ENCODE assay signal across 8 cellular contexts in the genomic region with DNA sequence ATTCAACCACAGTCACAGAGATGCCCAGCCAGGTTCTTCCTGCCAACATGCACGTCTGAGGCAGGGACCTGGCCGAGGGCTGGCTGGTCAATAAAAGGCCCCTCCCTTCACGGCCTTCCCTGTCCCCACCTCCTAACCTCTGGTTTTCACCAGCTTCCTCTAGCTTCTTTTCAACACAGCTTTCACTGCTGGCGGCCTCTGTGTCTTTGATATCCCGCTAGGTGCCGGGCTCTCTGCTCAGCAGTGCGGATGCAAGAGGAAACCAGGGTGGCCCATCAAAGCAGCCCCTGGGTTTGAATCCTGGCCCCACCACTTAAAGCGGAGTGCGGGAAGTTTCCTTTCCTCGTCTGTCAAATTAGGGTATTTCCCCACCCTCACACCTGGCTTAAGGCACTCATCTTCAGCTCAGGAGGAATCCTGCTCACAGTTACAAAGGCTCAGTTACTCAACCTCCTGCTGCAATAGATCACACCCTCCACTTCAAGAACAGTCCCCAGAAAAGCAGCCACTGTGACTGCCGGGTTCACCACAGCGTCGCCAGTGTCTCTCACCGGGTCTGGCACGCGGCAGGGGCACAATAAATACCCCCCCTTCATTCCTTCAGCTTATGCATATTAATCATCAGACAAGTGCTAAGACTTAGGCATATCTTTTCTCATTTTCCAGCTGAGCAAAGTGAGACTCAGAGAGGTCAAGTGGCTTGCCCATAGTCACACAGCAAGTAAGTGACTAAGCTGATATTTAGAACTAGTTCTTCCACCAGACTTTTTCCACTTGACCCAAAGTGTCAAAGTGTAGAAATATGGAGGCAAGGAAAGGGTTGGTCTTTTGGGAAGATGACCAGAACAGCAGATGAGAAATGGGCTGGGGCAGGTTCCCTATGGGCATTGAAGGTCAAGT. TPM values are rescaled to one million over a fixed set of nuclear protein-coding genes. Genes with fewer than 3 reads are reported as not detected.
A peak's percentile ranks its signal among the peaks of the same experiment; 100 is the strongest.
DNase-seq lines count a peak whose midpoint lies in the region; ATAC-seq and TF ChIP-seq lines count a peak whose summit lies in the region.

No MANE protein-coding gene starts in this region.

- H3K4me3 Mint-ChIP-seq in CD4-positive, alpha-beta T cell: peak overlapping the region; percentile 72
- peak overlapping the region; percentile 66 for H3K4me3 Mint-ChIP-seq in central memory CD8-positive, alpha-beta T cell

- H3K27me3 ChIP-seq in CD4-positive, alpha-beta T cell (ENCODE audit: control insufficient read depth, insufficient read depth, low read length): no peaks in the 10 kb centered on the region

- H3K9me3 ChIP-seq in CD4-positive, alpha-beta T cell (ENCODE audit: control insufficient read depth, low read length): no peaks in the 10 kb centered on the region

- DNase-seq in CD4-positive, alpha-beta T cell: peak; percentile 39 to 79 (median 53)
- DNase-seq in T-helper 9 cell (peak; percentile 67), mesenteric fat pad (ENCODE audit: low spot score) (no peak)
- DNase-seq in central memory CD8-positive, alpha-beta T cell (ENCODE audit: low spot score in 2 of 2): peak; percentile 47 to 83
- peak; percentile 36 to 40 (median 38) for DNase-seq in stimulated activated CD4-positive, alpha-beta T cell treated with anti-CD3 and anti-CD28 coated beads, Interleukin-12 subunit alpha, Interleukin-12 subunit beta, amount 100 ng/mL, for 48 hours (ENCODE audit: low read depth in 2 of 3, low spot score in 1 of 3)

- H3K27me3 Mint-ChIP-seq in CD4-positive, alpha-beta T cell: no peaks in the 10 kb centered on the region
- no peaks in the 10 kb centered on the region for H3K27me3 Mint-ChIP-seq in central memory CD8-positive, alpha-beta T cell

- ATAC-seq in CD4-positive, alpha-beta T cell (ENCODE audit: poor library complexity): peak; percentile 93
- ATAC-seq in HG03432 (IDR thresholded peaks at IDR 0.05; ENCODE audit: unreplicated experiment) (peak; percentile 65), HG03135 (IDR thresholded peaks at IDR 0.05; ENCODE audit: unreplicated experiment) (no peak), HG02852 (IDR thresholded peaks at IDR 0.05; ENCODE audit: unreplicated experiment) (no peak)
- ATAC-seq in central memory CD8-positive, alpha-beta T cell (replicated peaks; ENCODE audit: extremely low read depth, poor library complexity, severe bottlenecking): peak; percentile 96

- no peaks in the 10 kb centered on the region for H3K9me3 Mint-ChIP-seq in CD4-positive, alpha-beta T cell
- no peaks in the 10 kb centered on the region for H3K9me3 Mint-ChIP-seq in central memory CD8-positive, alpha-beta T cell

- CTCF ChIA-PET in CD4-positive, alpha-beta T cell (lab: Charles Lee): interaction anchor here (0.6 to 2.0 kb wide), 28 partner anchors 10 to 1748 kb away, joined by 3 to 18 read pairs (median 4); a partner anchor contains a TSS

- peaks cover 36% of the 10 kb centered on the region for H3K4me1 Mint-ChIP-seq in CD4-positive, alpha-beta T cell (ENCODE audit: low read depth)
- H3K4me1 Mint-ChIP-seq in central memory CD8-positive, alpha-beta T cell: peaks cover 12% of the 10 kb centered on the region

- POLR2A ChIA-PET in CD4-positive, alpha-beta T cell (lab: Charles Lee): interaction anchor here (0.6 to 2.4 kb wide), 19 partner anchors 10 to 413 kb away, joined by 3 to 11 read pairs (median 4); a partner anchor contains a TSS

- peak overlapping the region; percentile 96 for H3K27ac Mint-ChIP-seq in CD4-positive, alpha-beta T cell
- peak overlapping the region; percentile 95 for H3K27ac Mint-ChIP-seq in central memory CD8-positive, alpha-beta T cell (ENCODE audit: low read depth)

- intact Hi-C loops in CD4-positive, alpha-beta T cell (cut with DNase I, micrococcal nuclease): loop anchor here in 1 of 2 experiments (1.0 to 5.0 kb wide), 3 partner anchors 16 to 48 kb away; a partner anchor contains a TSS

- no peaks in the 10 kb centered on the region for H3K36me3 Mint-ChIP-seq in CD4-positive, alpha-beta T cell (ENCODE audit: low read depth)
- peaks cover 9% of the 10 kb centered on the region for H3K36me3 Mint-ChIP-seq in central memory CD8-positive, alpha-beta T cell (ENCODE audit: insufficient read depth)

- no peak for TF ChIP-seq CTCF in CD4-positive, alpha-beta T cell (IDR thresholded peaks at IDR 0.05)

- peak overlapping the region; percentile 65 for H3K27ac ChIP-seq in CD4-positive, alpha-beta T cell (ENCODE audit: low read depth, low read length)

RNA-seq across cellular contexts. Expression of a gene that starts 45.7 kb away (rescaled TPM):
- total RNA-seq in CD4-positive, alpha-beta T cell: 10 to 100 TPM; 26.4 to 26.5 TPM
- 52.0 TPM for total RNA-seq in mesenteric fat pad

RNA-seq across cellular contexts. Expression of a gene that starts 48.0 kb away (rescaled TPM):
- total RNA-seq in CD4-positive, alpha-beta T cell: 100 to 1,000 TPM; 901 to 925 TPM
- total RNA-seq in mesenteric fat pad: 673 TPM

Comparison
In these comparisons a context has a peak if more than half of its experiments do, and no peak if none do; other contexts are left out.
1. ATAC-seq: peak in CD4-positive, alpha-beta T cell (single experiment), HG03432 (single experiment) and central memory CD8-positive, alpha-beta T cell (single experiment); none in HG03135 (single experiment) and HG02852 (single experiment).